Comparison of ENCODE assay signal across 24 cellular contexts in genomic region chr9:107756091-107756490, GRCh38.
"Had no signal": no experiment of that assay in that cellular context is flagged by ENCODE, and none has a peak within 500 bp of the region (broad histone marks: within the 10 kb centered on the region; RNA-seq: fewer than 3 reads in every experiment).

No MANE protein-coding gene starts in this region.

- H3K4me3 ChIP-seq: dorsolateral prefrontal cortex, esophagus muscularis mucosa, gastrocnemius medialis, heart right ventricle, psoas muscle, right lobe of liver, spleen, stomach, thoracic aorta, upper lobe of left lung, uterus had no signal

- H3K27me3 ChIP-seq: dorsolateral prefrontal cortex, esophagus muscularis mucosa, gastrocnemius medialis, heart right ventricle, right lobe of liver, spleen, stomach, upper lobe of left lung, uterus had no signal

- DNase-seq: cortex of kidney; dorsolateral prefrontal cortex; effector CD8-positive, alpha-beta T cell; gastrocnemius medialis; heart right ventricle; islet precursor cell; mammary epithelial cell; naive thymus-derived CD4-positive, alpha-beta T cell; nephron progenitor cell; psoas muscle; retina; right lobe of liver; spleen; stimulated activated CD4-positive, alpha-beta T cell treated with anti-CD3 and anti-CD28 coated beads, Interleukin-15, amount 100 ng/mL, for 24 hours; stimulated activated CD4-positive, alpha-beta T cell treated with anti-CD3 and anti-CD28 coated beads, Interleukin-1b, Interleukin-23, amount 100 ng/mL, for 48 hours; stimulated activated CD4-positive, alpha-beta T cell treated with anti-CD3 and anti-CD28 coated beads, Interleukin-4, amount 100 ng/mL, for 24 hours; stimulated activated naive B cell treated with anti-CD40 and anti-IgM and Interleukin-4, amounts not matched to agents 10 μg/mL and 1 μg/mL and 100 μg/mL, for 72 hours; stomach; substantia nigra; upper lobe of left lung; uterus had no signal

- ATAC-seq: gastrocnemius medialis, heart right ventricle, left lobe of liver, psoas muscle had no signal

- H3K9me3 ChIP-seq: esophagus muscularis mucosa, gastrocnemius medialis, heart right ventricle, psoas muscle, right lobe of liver, spleen, stomach, thoracic aorta, upper lobe of left lung, uterus had no signal

- H3K4me1 ChIP-seq: uterus had no signal

- H3K27ac ChIP-seq: dorsolateral prefrontal cortex, gastrocnemius medialis, psoas muscle, right lobe of liver, stomach, thoracic aorta, uterus had no signal

- H3K36me3 ChIP-seq: esophagus muscularis mucosa, gastrocnemius medialis, heart right ventricle, right lobe of liver, spleen, stomach, thoracic aorta, upper lobe of left lung, uterus had no signal
